Comparison of ENCODE assay signal across 8 cellular contexts in the genomic region with DNA sequence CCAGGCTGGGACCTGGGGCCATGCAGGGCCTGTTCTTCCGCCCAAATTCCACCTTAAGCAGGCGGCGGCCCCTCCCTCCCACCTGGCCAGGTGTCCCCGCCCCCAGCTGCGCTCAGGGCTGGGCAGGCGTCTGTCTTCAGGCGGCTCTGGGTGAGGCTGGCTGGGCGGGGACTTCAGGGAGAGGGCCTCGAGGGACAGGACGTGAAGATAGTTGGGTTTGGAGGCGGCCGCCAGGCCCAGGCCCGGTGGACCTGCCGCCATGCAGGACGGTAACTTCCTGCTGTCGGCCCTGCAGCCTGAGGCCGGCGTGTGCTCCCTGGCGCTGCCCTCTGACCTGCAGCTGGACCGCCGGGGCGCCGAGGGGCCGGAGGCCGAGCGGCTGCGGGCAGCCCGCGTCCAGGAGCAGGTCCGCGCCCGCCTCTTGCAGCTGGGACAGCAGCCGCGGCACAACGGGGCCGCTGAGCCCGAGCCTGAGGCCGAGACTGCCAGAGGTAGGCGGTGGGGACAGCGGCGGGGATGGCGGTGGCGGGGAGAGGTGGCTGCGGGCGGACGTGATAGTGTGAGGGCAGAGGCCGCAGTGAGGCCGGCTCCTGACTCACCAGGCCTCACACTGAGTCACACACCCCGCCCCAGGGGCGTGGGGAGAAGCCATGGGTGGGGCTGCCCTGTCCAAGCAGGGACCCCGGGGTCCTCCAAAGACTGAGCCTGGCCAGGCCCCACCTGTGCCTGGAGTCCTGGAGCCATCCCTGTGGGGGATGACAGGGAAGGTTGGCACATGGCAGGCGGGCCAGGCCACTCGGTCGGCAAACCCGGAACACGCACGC. TPM values are rescaled to one million over a fixed set of nuclear protein-coding genes. Genes with fewer than 3 reads are reported as not detected.
DNase-seq lines count a peak whose midpoint lies in the region; ATAC-seq and TF ChIP-seq lines count a peak whose summit lies in the region.

A gene with protein sequence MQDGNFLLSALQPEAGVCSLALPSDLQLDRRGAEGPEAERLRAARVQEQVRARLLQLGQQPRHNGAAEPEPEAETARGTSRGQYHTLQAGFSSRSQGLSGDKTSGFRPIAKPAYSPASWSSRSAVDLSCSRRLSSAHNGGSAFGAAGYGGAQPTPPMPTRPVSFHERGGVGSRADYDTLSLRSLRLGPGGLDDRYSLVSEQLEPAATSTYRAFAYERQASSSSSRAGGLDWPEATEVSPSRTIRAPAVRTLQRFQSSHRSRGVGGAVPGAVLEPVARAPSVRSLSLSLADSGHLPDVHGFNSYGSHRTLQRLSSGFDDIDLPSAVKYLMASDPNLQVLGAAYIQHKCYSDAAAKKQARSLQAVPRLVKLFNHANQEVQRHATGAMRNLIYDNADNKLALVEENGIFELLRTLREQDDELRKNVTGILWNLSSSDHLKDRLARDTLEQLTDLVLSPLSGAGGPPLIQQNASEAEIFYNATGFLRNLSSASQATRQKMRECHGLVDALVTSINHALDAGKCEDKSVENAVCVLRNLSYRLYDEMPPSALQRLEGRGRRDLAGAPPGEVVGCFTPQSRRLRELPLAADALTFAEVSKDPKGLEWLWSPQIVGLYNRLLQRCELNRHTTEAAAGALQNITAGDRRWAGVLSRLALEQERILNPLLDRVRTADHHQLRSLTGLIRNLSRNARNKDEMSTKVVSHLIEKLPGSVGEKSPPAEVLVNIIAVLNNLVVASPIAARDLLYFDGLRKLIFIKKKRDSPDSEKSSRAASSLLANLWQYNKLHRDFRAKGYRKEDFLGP (plus strand): TSS at position 176 of the 824 bp plus-strand sequence. CDS start 84 bp downstream, at position 260.

- H3K9me3 ChIP-seq in Caco-2 (no peaks in the 10 kb centered on the region), neural progenitor cell (ENCODE audit: low read depth) (no peaks in the 10 kb centered on the region)

- H3K9me3 Mint-ChIP-seq in Caco-2 (ENCODE audit: unreplicated experiment) (no peaks in the 10 kb centered on the region), neural progenitor cell (peaks cover 4% of the 10 kb centered on the region), immature natural killer cell (no peaks in the 10 kb centered on the region)

- H3K9ac ChIP-seq in neural progenitor cell: no peak within 1 kb of the TSS

- H3K27ac ChIP-seq in neural progenitor cell: no peak within 1 kb of the TSS

- peak within 1 kb of the TSS; percentile 35 for H3K4me2 ChIP-seq in neural progenitor cell

- TSS peak; percentile 83 for BruUV-seq in Caco-2 (replicated peaks; lab: Mats Ljungman, UMichigan)

- H3K4me3 ChIP-seq in Caco-2 (ENCODE audit: low read depth, low read length) (peak within 1 kb of the TSS; percentile 95), epithelial cell of esophagus (ENCODE audit: low read length) (peak within 1 kb of the TSS; percentile 84), neural progenitor cell (no peak within 1 kb of the TSS)

- intact Hi-C loops in Caco-2 (cut with micrococcal nuclease; ENCODE audit: unreplicated experiment): loop anchor here (10.0 kb wide), 1 partner anchor 51 kb away; a partner anchor contains a TSS

- H4K20me1 ChIP-seq in neural progenitor cell (ENCODE audit: low read depth): no peaks in the 10 kb centered on the region

- H3K27me3 ChIP-seq in Caco-2 (replicated peaks; ENCODE audit: control insufficient read depth, insufficient read depth, low read length) (no peaks in the 10 kb centered on the region), neural progenitor cell (no peaks in the 10 kb centered on the region)

- no peak for ATAC-seq in HG02610 (IDR thresholded peaks at IDR 0.05; ENCODE audit: unreplicated experiment)
- no peak for ATAC-seq in HG03196 (IDR thresholded peaks at IDR 0.05; ENCODE audit: unreplicated experiment)

- peaks cover 28% of the 10 kb centered on the region for H3K4me1 ChIP-seq in Caco-2
- peaks cover 10% of the 10 kb centered on the region for H3K4me1 ChIP-seq in neural progenitor cell

- POLR2A ChIA-PET in Caco-2 (lab: Charles Lee): interaction anchor here (0.5 to 1.6 kb wide), 7 partner anchors 13 to 295 kb away, joined by 3 to 10 read pairs (median 5); a partner anchor contains a TSS

- H3K4me3 Mint-ChIP-seq in Caco-2 (ENCODE audit: unreplicated experiment) (peak within 1 kb of the TSS; percentile 86), neural progenitor cell (peak within 1 kb of the TSS; percentile 55), immature natural killer cell (no peak within 1 kb of the TSS)

- H3K36me3 Mint-ChIP-seq in Caco-2 (ENCODE audit: insufficient read depth, unreplicated experiment) (peaks cover 25% of the 10 kb centered on the region), neural progenitor cell (no peaks in the 10 kb centered on the region), immature natural killer cell (no peaks in the 10 kb centered on the region)

- no peaks in the 10 kb centered on the region for H3K79me2 ChIP-seq in neural progenitor cell (ENCODE audit: low read depth)

- CTCF ChIA-PET in Caco-2 (lab: Charles Lee): interaction anchor here (0.9 to 2.1 kb wide), 2 partner anchors 26 to 55 kb away, joined by 8 to 10 read pairs; no protein-coding TSS in a partner anchor

- no peak for TF ChIP-seq CTCF in Caco-2 (IDR thresholded peaks at IDR 0.05; ENCODE audit: insufficient read depth in 1 of 2, low read depth in 1 of 2, low read length in 1 of 2, severe bottlenecking in 1 of 2, unreplicated experiment in 1 of 2)
- no peak for TF ChIP-seq CTCF in epithelial cell of esophagus (IDR thresholded peaks at IDR 0.05; ENCODE audit: insufficient read depth, low read depth, low read length, missing control alignments)
- no peak for TF ChIP-seq CTCF in neural progenitor cell (IDR thresholded peaks at IDR 0.05)

- no peaks in the 10 kb centered on the region for H3K27me3 Mint-ChIP-seq in Caco-2 (ENCODE audit: insufficient read depth, unreplicated experiment)
- H3K27me3 Mint-ChIP-seq in neural progenitor cell (ENCODE audit: insufficient read depth, low read depth): peaks cover 4% of the 10 kb centered on the region
- peaks cover 0 to 4% (median 2%) of the 10 kb centered on the region in 3 donors for H3K27me3 Mint-ChIP-seq in immature natural killer cell (ENCODE audit: low read depth in 3 of 3)

- peak within 1 kb of the TSS; percentile 91 for H2AFZ ChIP-seq in neural progenitor cell (replicated peaks)

- H3K36me3 ChIP-seq in Caco-2 (ENCODE audit: control insufficient read depth, insufficient read depth, low read length) (peaks cover 2% of the 10 kb centered on the region; the same call in 1 of the 2 replicates), neural progenitor cell (no peaks in the 10 kb centered on the region)

- H3K4me1 Mint-ChIP-seq in Caco-2 (ENCODE audit: low read depth, unreplicated experiment) (peaks cover 8% of the 10 kb centered on the region), neural progenitor cell (no peaks in the 10 kb centered on the region), immature natural killer cell (peaks cover 0 to 10% of the 10 kb centered on the region in 2 donors)

- H3F3A ChIP-seq in neural progenitor cell (ENCODE audit: low read depth): no peaks in the 10 kb centered on the region

- H3K27ac Mint-ChIP-seq in Caco-2 (ENCODE audit: unreplicated experiment): peak within 1 kb of the TSS; percentile 82
- peak within 1 kb of the TSS; percentile 34 for H3K27ac Mint-ChIP-seq in neural progenitor cell
- H3K27ac Mint-ChIP-seq in immature natural killer cell: peak within 1 kb of the TSS in 1 of 6 donors; percentile 17

- peak; percentile 97 for DNase-seq in Caco-2
- DNase-seq in NCI-H2029 treated with DMSO at 0.1 percent for 48 hours (lab: John Stamatoyannopoulos, UW): peak; percentile 49
- peak; percentile 99 for DNase-seq in epithelial cell of esophagus (ENCODE audit: low read depth)
- peak; percentile 63 for DNase-seq in neural progenitor cell (ENCODE audit: low spot score)
- DNase-seq in immature natural killer cell: no peak
- no peak for DNase-seq in NCI-H1694 (lab: John Stamatoyannopoulos, UW)

RNA-seq across cellular contexts. Expression of the gene that starts here (rescaled TPM):
- total RNA-seq in Caco-2 (2022): 143 and 149 TPM in 2 replicates
- total RNA-seq in neural progenitor cell (ENCODE audit: low replicate concordance): 6.5 and 8.5 TPM in 2 replicates
- under 1 TPM in 1 of 3 donors, not detected in 2; 0.36 TPM for polyA plus RNA-seq in immature natural killer cell

Comparison
In these comparisons a context has a peak if more than half of its experiments do, and no peak if none do; other contexts are left out.
1. RNA of the gene that starts here (total RNA-seq): 143 to 149 TPM in Caco-2; 6.5 to 8.5 TPM in neural progenitor cell; every median in the first group is over 10 times any median in the second.
2. DNase-seq: peak in Caco-2 (2 of 2), NCI-H2029 treated with DMSO at 0.1 percent for 48 hours (single experiment), epithelial cell of esophagus (single experiment) and neural progenitor cell (single experiment); none in immature natural killer cell (0 of 3) and NCI-H1694 (single experiment).
3. H3K4me3 Mint-ChIP-seq: peak in Caco-2 (single experiment) and neural progenitor cell (single experiment); none in immature natural killer cell (0 of 5).